Comparison of ENCODE assay signal across 21 cellular contexts in the genomic region with DNA sequence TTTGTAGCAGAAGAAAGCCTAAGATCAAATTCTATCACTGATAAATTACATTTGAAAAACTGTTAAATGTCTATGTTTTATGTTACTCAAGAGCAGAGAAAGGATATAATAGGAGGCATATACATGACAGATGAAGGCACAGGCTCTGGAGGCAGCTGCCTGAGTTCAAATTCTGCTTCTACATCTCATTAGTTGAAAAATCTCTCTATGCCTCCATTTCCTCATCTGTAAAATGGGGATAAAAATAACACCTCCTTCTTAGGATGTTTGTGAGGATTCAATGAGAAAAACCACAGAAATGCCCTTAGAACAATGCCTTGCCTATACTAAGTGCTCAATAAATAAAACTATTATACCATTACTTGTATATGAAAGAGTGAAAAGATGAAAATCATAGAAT. TPM values are rescaled to one million over a fixed set of nuclear protein-coding genes. Genes with fewer than 3 reads are reported as not detected.
DNase-seq lines count a peak whose midpoint lies in the region; ATAC-seq, FAIRE-seq and TF ChIP-seq lines count a peak whose summit lies in the region.
"Had no signal": no experiment of that assay in that cellular context is flagged by ENCODE, and none has a peak within 500 bp of the region (broad histone marks: within the 10 kb centered on the region; RNA-seq: fewer than 3 reads in every experiment).

No MANE protein-coding gene starts in this region.

- POLR2A ChIA-PET in SK-N-SH (lab: Yijun Ruan, JAX) (no interaction called here), HepG2 (lab: Yijun Ruan, JAX) (no interaction called here), K562 (lab: Yijun Ruan, JAX) (interaction anchor here (0.7 kb wide), 1 partner anchor 9 kb away, joined by 3 read pairs; no protein-coding TSS in a partner anchor)

- H3F3A ChIP-seq in SK-N-SH (replicated peaks; ENCODE audit: insufficient read depth) = no peaks in the 10 kb centered on the region

- no peak for FAIRE-seq in HepG2 (lab: Jason Lieb, UNC)
- no peak for FAIRE-seq in K562 (lab: Jason Lieb, UNC)
- FAIRE-seq in pancreas (lab: Jason Lieb, UNC) = no peak
- FAIRE-seq: A549, D721Med, GM12891, GM19239 had no signal

- CTCF ChIA-PET in SK-N-SH (lab: Yijun Ruan, JAX) (interaction anchor here (1.2 to 1.6 kb wide), 2 partner anchors 42 to 45 kb away, joined by 3 read pairs; no protein-coding TSS in a partner anchor), HepG2 (lab: Yijun Ruan, JAX; ENCODE audit: low intra/inter-chr PET ratio, low total read pairs) (no interaction called here), K562 (lab: Yijun Ruan, JAX; ENCODE audit: low intra/inter-chr PET ratio) (no interaction called here)

- TF ChIP-seq CTCF in SK-N-SH (IDR thresholded peaks at IDR 0.05) (no peak), HepG2 (CRISPR knock-in tag; IDR thresholded peaks at IDR 0.05) (no peak), right lobe of liver (IDR thresholded peaks at IDR 0.05) (no peak), K562 (IDR thresholded peaks at IDR 0.05 in 2 of 3, conservative IDR thresholded peaks at IDR 0.05 in 1 of 3; ENCODE audit: insufficient read depth in 2 of 3, low read depth in 1 of 3, low read length in 3 of 3) (no peak), pancreas (IDR thresholded peaks at IDR 0.05) (no peak)

- no peak overlapping the region for H3K4me3 ChIP-seq in SK-N-SH (ENCODE audit: low read depth in 2 of 2, low read length in 1 of 2)
- H3K4me3 ChIP-seq in HepG2 (replicated peaks in 1 of 3; ENCODE audit: insufficient read depth in 1 of 3, low read depth in 2 of 3, low read length in 3 of 3) = no peak overlapping the region
- no peak overlapping the region for H3K4me3 ChIP-seq in right lobe of liver
- no peak overlapping the region for H3K4me3 ChIP-seq in K562
- no peak overlapping the region for H3K4me3 ChIP-seq in pancreas
- H3K4me3 ChIP-seq: A549; BLaER1 treated with 17β-estradiol and CSF1 and Interleukin-3, amounts not matched to agents 10 nM and 100 nM had no signal

- H3K36me3 ChIP-seq in SK-N-SH (replicated peaks in 1 of 2; ENCODE audit: control insufficient read depth in 1 of 2, insufficient read depth in 2 of 2, low read length in 1 of 2) (peaks cover 78 to 79% of the 10 kb centered on the region in 2 experiments), HepG2 (replicated peaks in 1 of 2; ENCODE audit: control insufficient read depth in 1 of 2, insufficient read depth in 2 of 2, low read length in 2 of 2) (peaks cover 5 to 43% of the 10 kb centered on the region in 2 experiments), right lobe of liver (peaks cover 0 to 40% (median 11%) of the 10 kb centered on the region in 4 donors), K562 (ENCODE audit: control insufficient read depth, insufficient read depth, low read length) (peaks cover 69% of the 10 kb centered on the region), pancreas (peaks cover 0 to 47% (median 10%) of the 10 kb centered on the region in 3 donors)

- no peaks in the 10 kb centered on the region for H3K9me2 ChIP-seq in SK-N-SH

- H3K79me2 ChIP-seq in SK-N-SH (ENCODE audit: insufficient read depth) (peaks cover 6% of the 10 kb centered on the region; the same call in 1 of the 2 replicates), HepG2 (ENCODE audit: insufficient read depth, low read length) (no peaks in the 10 kb centered on the region), K562 (ENCODE audit: control insufficient read depth, insufficient read depth, low read length) (no peaks in the 10 kb centered on the region)

- H3K9ac ChIP-seq in SK-N-SH = no peak overlapping the region
- H3K9ac ChIP-seq in HepG2 (ENCODE audit: insufficient read depth, low read depth, low read length) = no peak overlapping the region
- H3K9ac ChIP-seq in K562 (ENCODE audit: insufficient read depth in 1 of 2, low read depth in 2 of 2, low read length in 2 of 2) = no peak overlapping the region
- H3K9ac ChIP-seq: BLaER1 treated with 17β-estradiol and CSF1 and Interleukin-3, amounts not matched to agents 10 nM and 100 nM had no signal

- H2AFZ ChIP-seq in SK-N-SH (ENCODE audit: low read depth) = no peak overlapping the region
- H2AFZ ChIP-seq in HepG2 (ENCODE audit: low read length) = no peak overlapping the region
- H2AFZ ChIP-seq in K562 (ENCODE audit: low read depth, low read length) = no peak overlapping the region

- no peak for ATAC-seq in SK-N-SH treated with all-trans-retinoic acid at 6 μM for 48 hours
- ATAC-seq in HepG2 = no peak
- ATAC-seq in right lobe of liver = no peak
- no peak for ATAC-seq in K562
- ATAC-seq in pancreas = no peak
- ATAC-seq: A549; CD8-positive, alpha-beta T cell had no signal

- H3K27ac ChIP-seq in SK-N-SH (ENCODE audit: low read depth in 2 of 2, low read length in 1 of 2) (no peak overlapping the region), HepG2 (ENCODE audit: extremely low read length, insufficient read depth, low read length) (no peak overlapping the region), right lobe of liver (no peak overlapping the region), K562 (ENCODE audit: extremely low read depth, low read depth, low read length) (no peak overlapping the region), pancreas (no peak overlapping the region)
- H3K27ac ChIP-seq: 22Rv1; A549; BLaER1 treated with 17β-estradiol and CSF1 and Interleukin-3, amounts not matched to agents 10 nM and 100 nM; C4-2B had no signal

- TF ChIP-seq EP300 in SK-N-SH (IDR thresholded peaks at IDR 0.05; ENCODE audit: borderline replicate concordance in 1 of 2, low read depth in 1 of 2, low read length in 1 of 2) (no peak), HepG2 (IDR thresholded peaks at IDR 0.05; ENCODE audit: low read depth in 2 of 2, low read length in 2 of 2) (no peak), HepG2 (CRISPR knock-in tag; IDR thresholded peaks at IDR 0.05; ENCODE audit: borderline replicate concordance) (no peak), K562 (IDR thresholded peaks at IDR 0.05; ENCODE audit: low read length) (no peak)

- no peaks in the 10 kb centered on the region for H3K27me3 ChIP-seq in SK-N-SH (ENCODE audit: insufficient read depth)
- no peaks in the 10 kb centered on the region for H3K27me3 ChIP-seq in HepG2 (ENCODE audit: control insufficient read depth in 1 of 2, insufficient read depth in 2 of 2, low read length in 2 of 2)
- no peaks in the 10 kb centered on the region for H3K27me3 ChIP-seq in right lobe of liver
- no peaks in the 10 kb centered on the region for H3K27me3 ChIP-seq in K562 (ENCODE audit: control insufficient read depth in 2 of 2, insufficient read depth in 2 of 2, low read length in 2 of 2)
- H3K27me3 ChIP-seq in pancreas = no peaks in the 10 kb centered on the region
- H3K27me3 ChIP-seq: BLaER1 treated with 17β-estradiol and CSF1 and Interleukin-3, amounts not matched to agents 10 nM and 100 nM had no signal

- peaks cover 3% of the 10 kb centered on the region for H3K9me1 ChIP-seq in K562 (ENCODE audit: control insufficient read depth, insufficient read depth, low read length)

- intact Hi-C loops in HepG2 (cut with micrococcal nuclease; ENCODE audit: unreplicated experiment) = no loop called here
- intact Hi-C loops in right lobe of liver (cut with DNase I) = no loop called here
- intact Hi-C loops in K562 (cut with micrococcal nuclease) = no loop called here
- intact Hi-C loops in pancreas (cut with DNase I) = no loop called here

- H4K20me1 ChIP-seq in SK-N-SH (ENCODE audit: insufficient read depth) (no peaks in the 10 kb centered on the region), HepG2 (ENCODE audit: insufficient read depth, low read length) (no peaks in the 10 kb centered on the region), K562 (replicated peaks; ENCODE audit: control insufficient read depth, insufficient read depth, low read length) (no peaks in the 10 kb centered on the region; the same call in 1 of the 2 replicates)
- H4K20me1 ChIP-seq: BLaER1 treated with 17β-estradiol and CSF1 and Interleukin-3, amounts not matched to agents 10 nM and 100 nM had no signal

- H3K4me1 ChIP-seq in SK-N-SH (ENCODE audit: control insufficient read depth in 1 of 2, insufficient read depth in 2 of 2, low read depth in 1 of 2, low read length in 1 of 2) = no peaks in the 10 kb centered on the region
- H3K4me1 ChIP-seq in HepG2 (ENCODE audit: insufficient read depth, low read length) = no peaks in the 10 kb centered on the region
- no peaks in the 10 kb centered on the region for H3K4me1 ChIP-seq in right lobe of liver
- H3K4me1 ChIP-seq in K562 (replicated peaks in 1 of 2; ENCODE audit: control insufficient read depth in 2 of 2, insufficient read depth in 2 of 2, low read length in 2 of 2) = peaks cover 4 to 14% of the 10 kb centered on the region in 2 experiments; a peak in 3 of 5 replicates
- H3K4me1 ChIP-seq in pancreas = no peaks in the 10 kb centered on the region
- H3K4me1 ChIP-seq: A549, Caco-2 had no signal

- H3K9me3 ChIP-seq in SK-N-SH (no peaks in the 10 kb centered on the region), HepG2 (ENCODE audit: low read length) (no peaks in the 10 kb centered on the region), right lobe of liver (no peaks in the 10 kb centered on the region), K562 (replicated peaks; ENCODE audit: control insufficient read depth, insufficient read depth, low read depth, low read length) (no peaks in the 10 kb centered on the region), pancreas (no peaks in the 10 kb centered on the region)
- H3K9me3 ChIP-seq: A549; BLaER1 treated with 17β-estradiol and CSF1 and Interleukin-3, amounts not matched to agents 10 nM and 100 nM; Caco-2 had no signal

- H3K4me2 ChIP-seq in SK-N-SH = no peak overlapping the region
- H3K4me2 ChIP-seq in HepG2 (ENCODE audit: low read depth, low read length) = no peak overlapping the region
- no peak overlapping the region for H3K4me2 ChIP-seq in K562 (ENCODE audit: insufficient read depth, low read length)
- H3K4me2 ChIP-seq: A549; BLaER1 treated with 17β-estradiol and CSF1 and Interleukin-3, amounts not matched to agents 10 nM and 100 nM had no signal

- BruUV-seq in HepG2 (replicated peaks; lab: Mats Ljungman, UMichigan) = no TSS peak
- BruUV-seq in K562 (replicated peaks; lab: Mats Ljungman, UMichigan) = no TSS peak

- TF ChIP-seq RAD21 in SK-N-SH (IDR thresholded peaks at IDR 0.05; ENCODE audit: low read length) = no peak
- no peak for TF ChIP-seq RAD21 in HepG2 (CRISPR knock-in tag; IDR thresholded peaks at IDR 0.05)
- TF ChIP-seq RAD21 in K562 (CRISPR knock-in tag; conservative IDR thresholded peaks at IDR 0.05 in 1 of 2, IDR thresholded peaks at IDR 0.05 in 1 of 2) = no peak

- no peak for TF ChIP-seq POLR2A in HepG2 (IDR thresholded peaks at IDR 0.05; ENCODE audit: insufficient read depth in 1 of 2, low read depth in 2 of 2, low read length in 2 of 2)
- TF ChIP-seq POLR2A in right lobe of liver (IDR thresholded peaks at IDR 0.05) = no peak
- TF ChIP-seq POLR2A in K562 (conservative IDR thresholded peaks at IDR 0.05) = no peak

- in situ Hi-C loops in HepG2 (cut with HindIII; ENCODE audit: extremely low pct_ligation_motif_present, low pct_unique_long_range_greater_than_20kb) (no loop called here), K562 (cut with MboI) (no loop called here)

- DNase-seq in SK-N-SH = no peak
- DNase-seq in HepG2 (ENCODE audit: low spot score) = no peak
- DNase-seq in right lobe of liver = no peak
- no peak for DNase-seq in K562 (ENCODE audit: extremely low read depth in 1 of 4, low spot score in 3 of 4)
- DNase-seq in stimulated activated CD4-positive, alpha-beta T cell treated with anti-CD3 and anti-CD28 coated beads, Interleukin-2, amount 100 ng/mL, for 48 hours = no peak
- no peak for DNase-seq in pancreas
- DNase-seq: AML-193; Caco-2; Calu3; CD4-positive, alpha-beta T cell; CD8-positive, alpha-beta T cell; DMS79 treated with DMSO at 0.1 percent for 48 hours; GF-D8 had no signal

RNA-seq across cellular contexts. Expression of a gene that starts 21.0 kb away (rescaled TPM):
- polyA plus RNA-seq in SK-N-SH (2012; rRNA removed) (27.1 and 46.5 TPM in 2 replicates), HepG2 (2011; rRNA removed) (15.9 and 17.1 TPM in 2 replicates), K562 (2011; rRNA removed) (58.1 and 63.3 TPM in 2 replicates), K562 (2014; fragmentation: Illumina TruSeq; extraction: Trizol) (26.7 and 29.6 TPM in 2 replicates), K562 (2014; fragmentation: Nextera tagmentation; extraction: Ambion mirVana) (1 to 10 TPM; 5.7 to 6.3 TPM), K562 (2014; rRNA removed) (22.6 and 23.2 TPM in 2 replicates), pancreas (10 to 100 TPM; 12.4 to 19.0 TPM)
- polyA plus RNA-seq in SK-N-SH (2012; cell fraction: cytosol; rRNA removed) = 22.2 and 29.4 TPM in 2 replicates
- 80.1 and 95.5 TPM in 2 replicates for polyA plus RNA-seq in SK-N-SH (2012; cell fraction: nucleus; rRNA removed)
- total RNA-seq in HepG2 (2016; rRNA removed; fragmentation: Illumina TruSeq; extraction: Trizol) (17.4 and 26.3 TPM in 2 replicates), right lobe of liver (10 to 100 TPM in 5 of 6 experiments, 1 to 10 TPM in 1; 4.9 to 12.2 (median 10.8) TPM), K562 (2014; rRNA removed) (30.9 and 31.3 TPM in 2 replicates), K562 (2014; rRNA removed; fragmentation: Illumina TruSeq; extraction: Trizol) (37.6 and 38.1 TPM in 2 replicates), K562 (2015; rRNA removed; fragmentation: Illumina TruSeq; extraction: Trizol) (34.5 and 38.5 TPM in 2 replicates), K562 (2021) (32.8 and 32.9 TPM in 2 replicates), pancreas (10 to 100 TPM; 12.6 to 31.8 (median 15.2) TPM)
- 5.3 and 6.3 TPM in 2 replicates for total RNA-seq in HepG2 (2016; cell fraction: cytosol; rRNA removed; fragmentation: Illumina TruSeq; extraction: Trizol; ENCODE audit: low read depth)
- 16.7 and 24.8 TPM in 2 replicates for total RNA-seq in HepG2 (2016; cell fraction: insoluble cytoplasmic fraction; rRNA removed; fragmentation: Illumina TruSeq; extraction: Trizol)
- 6.0 and 6.4 TPM in 2 replicates for total RNA-seq in HepG2 (2016; cell fraction: membrane; rRNA removed; fragmentation: Illumina TruSeq; extraction: Trizol)
- 22.1 and 25.2 TPM in 2 replicates for total RNA-seq in HepG2 (2016; cell fraction: nucleus; rRNA removed; fragmentation: Illumina TruSeq; extraction: Trizol)
- 7.3 and 7.4 TPM in 2 replicates for polyA plus RNA-seq in HepG2 (2011; cell fraction: cytosol; rRNA removed)
- polyA plus RNA-seq in HepG2 (2011; cell fraction: nucleus; rRNA removed) = 34.5 and 38.3 TPM in 2 replicates
- 6.2 and 7.1 TPM in 2 replicates for polyA plus RNA-seq in HepG2 (2012)
- 0.49 and 0.59 TPM in 2 replicates for polyA plus RNA-seq in HepG2 (2016; cell fraction: cytosol; fragmentation: Illumina TruSeq; extraction: Trizol; ENCODE audit: low read depth)
- 13.4 and 14.5 TPM in 2 replicates for polyA plus RNA-seq in HepG2 (2016; cell fraction: insoluble cytoplasmic fraction; fragmentation: Illumina TruSeq; extraction: Trizol; ENCODE audit: low read depth)
- polyA plus RNA-seq in HepG2 (2016; cell fraction: membrane; fragmentation: Illumina TruSeq; extraction: Trizol; ENCODE audit: low read depth) = 0.92 and 1.1 TPM in 2 replicates
- 29.6 and 32.3 TPM in 2 replicates for polyA plus RNA-seq in HepG2 (2016; cell fraction: nucleus; fragmentation: Illumina TruSeq; extraction: Trizol; ENCODE audit: insufficient read depth, low read depth)
- polyA minus RNA-seq in HepG2 (2011; rRNA and poly(A)+ RNA removed; ENCODE audit: low replicate concordance) = 22.3 and 59.9 TPM in 2 replicates
- polyA minus RNA-seq in HepG2 (2011; cell fraction: cytosol; rRNA and poly(A)+ RNA removed) = 10.6 and 14.0 TPM in 2 replicates
- 40.2 and 48.4 TPM in 2 replicates for polyA minus RNA-seq in HepG2 (2011; cell fraction: nucleus; rRNA and poly(A)+ RNA removed)
- 87.9 and 206 TPM in 2 replicates for total RNA-seq in K562 (2011; cell fraction: chromatin; rRNA removed; ENCODE audit: low replicate concordance)
- 50.7 and 55.4 TPM in 2 replicates for total RNA-seq in K562 (2011; cell fraction: nucleolus; rRNA removed)
- 69.3 and 81.3 TPM in 2 replicates for total RNA-seq in K562 (2011; cell fraction: nucleoplasm; rRNA removed)
- polyA plus RNA-seq in K562 (2011; cell fraction: cytosol; rRNA removed) = 21.5 and 33.6 TPM in 2 replicates
- 80.2 and 82.6 TPM in 2 replicates for polyA plus RNA-seq in K562 (2011; cell fraction: nucleus; rRNA removed)
- 24.7 and 25.9 TPM in 2 replicates for polyA plus RNA-seq in K562 (2012)
- 114 and 126 TPM in 2 replicates for polyA minus RNA-seq in K562 (2011; rRNA and poly(A)+ RNA removed)
- 37.3 and 40.7 TPM in 2 replicates for polyA minus RNA-seq in K562 (2011; cell fraction: cytosol; rRNA and poly(A)+ RNA removed)
- polyA minus RNA-seq in K562 (2011; cell fraction: nucleus; rRNA and poly(A)+ RNA removed) = 56.7 and 78.5 TPM in 2 replicates

RNA-seq across cellular contexts. Expression of a gene that starts 45.4 kb away (rescaled TPM):
- polyA plus RNA-seq in SK-N-SH (2012; rRNA removed) (5.3 and 6.0 TPM in 2 replicates), HepG2 (2011; rRNA removed) (under 0.01 and 0.01 TPM in 2 replicates), K562 (2011; rRNA removed) (4.3 and 7.0 TPM in 2 replicates), K562 (2014; fragmentation: Illumina TruSeq; extraction: Trizol) (12.5 and 13.4 TPM in 2 replicates), K562 (2014; fragmentation: Nextera tagmentation; extraction: Ambion mirVana) (1 to 10 TPM; 2.0 to 5.6 TPM), K562 (2014; rRNA removed) (4.4 and 4.7 TPM in 2 replicates), pancreas (1 to 10 TPM; 1.3 to 1.7 TPM)
- 3.8 and 5.3 TPM in 2 replicates for polyA plus RNA-seq in SK-N-SH (2012; cell fraction: cytosol; rRNA removed)
- polyA plus RNA-seq in SK-N-SH (2012; cell fraction: nucleus; rRNA removed) = 7.2 and 8.8 TPM in 2 replicates
- total RNA-seq in HepG2 (2016; rRNA removed; fragmentation: Illumina TruSeq; extraction: Trizol) (0.06 and 0.07 TPM in 2 replicates), right lobe of liver (under 1 TPM; 0.09 to 0.56 (median 0.24) TPM), K562 (2014; rRNA removed) (9.4 and 11.8 TPM in 2 replicates), K562 (2014; rRNA removed; fragmentation: Illumina TruSeq; extraction: Trizol) (6.9 and 7.3 TPM in 2 replicates), K562 (2015; rRNA removed; fragmentation: Illumina TruSeq; extraction: Trizol) (7.6 and 9.0 TPM in 2 replicates), K562 (2021) (18.6 and 20.3 TPM in 2 replicates), pancreas (1 to 10 TPM in 3 of 6 donors, under 1 TPM in 3; 0.59 to 4.1 (median 1.6) TPM)
- total RNA-seq in HepG2 (2016; cell fraction: cytosol; rRNA removed; fragmentation: Illumina TruSeq; extraction: Trizol; ENCODE audit: low read depth) = not detected in 2 replicates
- 0.03 and 0.04 TPM in 2 replicates for total RNA-seq in HepG2 (2016; cell fraction: insoluble cytoplasmic fraction; rRNA removed; fragmentation: Illumina TruSeq; extraction: Trizol)
- not detected in 2 replicates for total RNA-seq in HepG2 (2016; cell fraction: membrane; rRNA removed; fragmentation: Illumina TruSeq; extraction: Trizol)
- 0.09 and 0.13 TPM in 2 replicates for total RNA-seq in HepG2 (2016; cell fraction: nucleus; rRNA removed; fragmentation: Illumina TruSeq; extraction: Trizol)
- polyA plus RNA-seq in HepG2 (2011; cell fraction: cytosol; rRNA removed) = under 0.01 TPM in 2 replicates
- polyA plus RNA-seq in HepG2 (2011; cell fraction: nucleus; rRNA removed) = 0.02 TPM in 1 of 2 replicates, not detected in the other
- polyA plus RNA-seq in HepG2 (2012) = 0.01 TPM in 1 of 2 replicates, not detected in the other
- polyA plus RNA-seq in HepG2 (2016; cell fraction: cytosol; fragmentation: Illumina TruSeq; extraction: Trizol; ENCODE audit: low read depth) = 0.01 TPM in 2 replicates
- polyA plus RNA-seq in HepG2 (2016; cell fraction: insoluble cytoplasmic fraction; fragmentation: Illumina TruSeq; extraction: Trizol; ENCODE audit: low read depth) = 0.03 and 0.05 TPM in 2 replicates
- polyA plus RNA-seq in HepG2 (2016; cell fraction: membrane; fragmentation: Illumina TruSeq; extraction: Trizol; ENCODE audit: low read depth) = not detected in 2 replicates
- 0.05 and 0.09 TPM in 2 replicates for polyA plus RNA-seq in HepG2 (2016; cell fraction: nucleus; fragmentation: Illumina TruSeq; extraction: Trizol; ENCODE audit: insufficient read depth, low read depth)
- 0.02 and 2.8 TPM in 2 replicates for polyA minus RNA-seq in HepG2 (2011; rRNA and poly(A)+ RNA removed; ENCODE audit: low replicate concordance)
- polyA minus RNA-seq in HepG2 (2011; cell fraction: cytosol; rRNA and poly(A)+ RNA removed) = 0.09 TPM in 1 of 2 replicates, not detected in the other
- polyA minus RNA-seq in HepG2 (2011; cell fraction: nucleus; rRNA and poly(A)+ RNA removed) = not detected in 2 replicates
- total RNA-seq in K562 (2011; cell fraction: chromatin; rRNA removed; ENCODE audit: low replicate concordance) = 17.4 and 19.7 TPM in 2 replicates
- 13.9 and 17.8 TPM in 2 replicates for total RNA-seq in K562 (2011; cell fraction: nucleolus; rRNA removed)
- 14.8 and 16.3 TPM in 2 replicates for total RNA-seq in K562 (2011; cell fraction: nucleoplasm; rRNA removed)
- polyA plus RNA-seq in K562 (2011; cell fraction: cytosol; rRNA removed) = 3.9 and 5.2 TPM in 2 replicates
- polyA plus RNA-seq in K562 (2011; cell fraction: nucleus; rRNA removed) = 4.0 and 5.8 TPM in 2 replicates
- 8.2 and 17.3 TPM in 2 replicates for polyA plus RNA-seq in K562 (2012)
- polyA minus RNA-seq in K562 (2011; rRNA and poly(A)+ RNA removed) = 18.8 and 20.5 TPM in 2 replicates
- 21.0 and 24.4 TPM in 2 replicates for polyA minus RNA-seq in K562 (2011; cell fraction: cytosol; rRNA and poly(A)+ RNA removed)
- 7.3 and 9.3 TPM in 2 replicates for polyA minus RNA-seq in K562 (2011; cell fraction: nucleus; rRNA and poly(A)+ RNA removed)
